In the genomic region with DNA sequence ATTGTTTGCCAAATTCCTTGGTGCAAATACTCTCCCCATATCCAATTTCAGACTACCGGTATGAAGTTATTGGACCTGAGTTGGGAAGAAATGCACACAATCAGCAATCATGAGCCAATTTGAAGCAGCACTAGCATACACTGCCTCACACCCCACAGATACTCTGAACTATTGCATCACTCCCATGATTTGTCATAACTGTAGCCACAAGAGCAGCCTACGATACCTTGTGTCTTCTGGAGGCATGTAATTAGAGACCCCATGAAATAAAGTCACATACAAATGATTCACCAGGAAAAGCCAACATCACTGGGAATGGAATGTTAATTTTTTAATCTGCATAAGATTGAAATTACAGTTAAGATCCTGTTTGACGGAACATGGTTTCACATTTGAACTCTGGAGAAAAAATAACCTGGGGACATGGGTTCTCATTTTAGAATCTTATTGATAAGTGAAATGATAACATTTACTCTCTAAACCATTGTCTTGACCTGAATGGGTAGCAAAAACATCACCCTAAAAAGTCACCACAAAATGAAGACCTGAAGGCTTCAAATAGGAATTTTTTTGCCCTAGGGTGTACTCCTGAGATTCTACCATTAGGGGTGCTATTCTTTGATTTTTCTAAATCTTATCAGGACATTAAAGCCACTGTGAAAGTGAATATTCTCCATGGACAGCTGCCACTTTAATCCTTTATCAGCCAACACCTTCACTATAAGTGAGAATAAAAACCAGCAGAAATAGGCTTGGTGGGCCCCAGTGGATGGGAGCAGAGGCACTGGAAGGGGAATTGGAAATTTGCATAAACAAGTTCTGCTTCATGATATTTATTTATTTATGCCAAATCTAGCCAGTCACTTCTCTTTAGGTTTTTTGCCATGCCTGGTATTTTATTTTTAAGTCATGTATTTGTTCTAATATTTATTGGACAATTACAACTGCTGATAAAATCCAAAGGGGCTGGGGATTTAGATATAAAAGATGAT, we compare ENCODE assay signal across 8 cellular contexts. TPM values are rescaled to one million over a fixed set of nuclear protein-coding genes. Genes with fewer than 3 reads are reported as not detected.
A peak's percentile ranks its signal among the peaks of the same experiment; 100 is the strongest.
DNase-seq lines count a peak whose midpoint lies in the region; ATAC-seq and TF ChIP-seq lines count a peak whose summit lies in the region.

No MANE protein-coding gene starts in this region.

- H3K4me3 Mint-ChIP-seq in activated CD4-positive, alpha-beta T cell treated with anti-CD3 and anti-CD28 coated beads for 36 hours, result peak overlapping the region; percentile 48

- no peaks in the 10 kb centered on the region for H3K27me3 Mint-ChIP-seq in activated CD4-positive, alpha-beta T cell treated with anti-CD3 and anti-CD28 coated beads for 36 hours

- H3K27ac Mint-ChIP-seq in activated CD4-positive, alpha-beta T cell treated with anti-CD3 and anti-CD28 coated beads for 36 hours, result peak overlapping the region; percentile 93

- CTCF ChIA-PET in activated CD4-positive, alpha-beta T cell treated with anti-CD3 and anti-CD28 coated beads for 36 hours (lab: Charles Lee), result interaction anchor here (0.5 to 3.7 kb wide), 11 partner anchors 15 to 335 kb away, joined by 3 to 18 read pairs (median 7); no protein-coding TSS in a partner anchor

- H3K4me3 ChIP-seq in epithelial cell of esophagus (ENCODE audit: low read length) (no peak overlapping the region), skeletal muscle satellite cell (ENCODE audit: low read length) (peak overlapping the region; percentile 50)

- ATAC-seq in activated CD4-positive, alpha-beta T cell treated with anti-CD3 and anti-CD28 coated beads for 36 hours, result peak; percentile 77
- ATAC-seq in GM21515 (IDR thresholded peaks at IDR 0.05; ENCODE audit: unreplicated experiment) (peak; percentile 71), HG03575 (IDR thresholded peaks at IDR 0.05; ENCODE audit: extremely low read depth, insufficient number of reproducible peaks, low FRiP score, unreplicated experiment) (peak; percentile 62)

- no peak overlapping the region for H3K9ac ChIP-seq in skeletal muscle satellite cell (ENCODE audit: low read depth, low read length)

- peaks cover 86% of the 10 kb centered on the region for H3K4me1 Mint-ChIP-seq in activated CD4-positive, alpha-beta T cell treated with anti-CD3 and anti-CD28 coated beads for 36 hours

- no peaks in the 10 kb centered on the region for H3K36me3 Mint-ChIP-seq in activated CD4-positive, alpha-beta T cell treated with anti-CD3 and anti-CD28 coated beads for 36 hours (ENCODE audit: low read depth)

- peaks cover 2% of the 10 kb centered on the region for H3K9me3 Mint-ChIP-seq in activated CD4-positive, alpha-beta T cell treated with anti-CD3 and anti-CD28 coated beads for 36 hours (ENCODE audit: low read depth)

- TF ChIP-seq CTCF in epithelial cell of esophagus (IDR thresholded peaks at IDR 0.05; ENCODE audit: insufficient read depth, low read depth, low read length, missing control alignments), result peak; percentile 28

- H3K4me1 ChIP-seq in skeletal muscle satellite cell (ENCODE audit: control insufficient read depth, insufficient read depth, low read length), result peaks cover 6% of the 10 kb centered on the region

- in situ Hi-C loops in SK-MEL-5 (cut with HindIII; ENCODE audit: low pct_unique_long_range_greater_than_20kb, low sequenced_read_pairs), result no loop called here

- H3K36me3 ChIP-seq in skeletal muscle satellite cell (ENCODE audit: insufficient read depth, low read length), result no peaks in the 10 kb centered on the region

- peak; percentile 54 for DNase-seq in activated CD4-positive, alpha-beta T cell treated with anti-CD3 and anti-CD28 coated beads for 36 hours
- no peak for DNase-seq in activated CD4-positive, alpha-beta T cell treated with anti-CD3 and anti-CD28 coated beads, Interleukin-2, amount 50 U/mL, for 1 hour
- peak; percentile 51 for DNase-seq in SK-MEL-5 (ENCODE audit: low read depth, low spot score)
- DNase-seq in epithelial cell of esophagus (ENCODE audit: low read depth), result peak; percentile 81
- no peak for DNase-seq in DMS153 (lab: John Stamatoyannopoulos, UW)

- POLR2A ChIA-PET in activated CD4-positive, alpha-beta T cell treated with anti-CD3 and anti-CD28 coated beads for 36 hours (lab: Charles Lee), result interaction anchor here (3.0 kb wide), 1 partner anchor 34 kb away, joined by 10 read pairs; a partner anchor contains a TSS

- intact Hi-C loops in activated CD4-positive, alpha-beta T cell treated with anti-CD3 and anti-CD28 coated beads for 36 hours (cut with DNase I, micrococcal nuclease), result loop anchor here (1.0 to 5.0 kb wide), 11 partner anchors 25 to 558 kb away; no protein-coding TSS in a partner anchor

- no peaks in the 10 kb centered on the region for H3K27me3 ChIP-seq in skeletal muscle satellite cell (ENCODE audit: control insufficient read depth, insufficient read depth, low read length)

- H3K9me3 ChIP-seq in skeletal muscle satellite cell (replicated peaks; ENCODE audit: low read length), result no peaks in the 10 kb centered on the region

- peak overlapping the region; percentile 54 for H3K4me2 ChIP-seq in skeletal muscle satellite cell (ENCODE audit: low read length)

RNA-seq across cellular contexts. Expression of a gene that starts 34.5 kb away (rescaled TPM):
- 100 to 1,000 TPM; 133 to 141 TPM for total RNA-seq in activated CD4-positive, alpha-beta T cell treated with anti-CD3 and anti-CD28 coated beads for 36 hours
- 118 and 122 TPM in 2 replicates for total RNA-seq in SK-MEL-5 (2014; rRNA removed; shearing (Covaris generic))
- 65.6 and 66.4 TPM in 2 replicates for polyA plus RNA-seq in SK-MEL-5 (2015; cell fraction: cytosol; rRNA removed)
- 37.2 and 62.4 TPM in 2 replicates for polyA plus RNA-seq in SK-MEL-5 (2015; cell fraction: nucleus; rRNA removed)
- total RNA-seq in skeletal muscle satellite cell (2012; rRNA removed), result 69.0 and 69.5 TPM in 2 replicates

Comparison
In these comparisons a context has a peak if more than half of its experiments do, and no peak if none do; other contexts are left out.
1. DNase-seq: peak in activated CD4-positive, alpha-beta T cell treated with anti-CD3 and anti-CD28 coated beads for 36 hours (single experiment), SK-MEL-5 (single experiment) and epithelial cell of esophagus (single experiment); none in activated CD4-positive, alpha-beta T cell treated with anti-CD3 and anti-CD28 coated beads, Interleukin-2, amount 50 U/mL, for 1 hour (single experiment) and DMS153 (single experiment).
2. Peak in every context shown above with its lines, with median percentiles within 50 percentile points of each other: ATAC-seq.